ENCODE assay signal across 8 cellular contexts in genomic region chr5:74639538-74640449, GRCh38. TPM values are rescaled to one million over a fixed set of nuclear protein-coding genes. Genes with fewer than 3 reads are reported as not detected.
DNase-seq lines count a peak whose midpoint lies in the region; ATAC-seq and TF ChIP-seq lines count a peak whose summit lies in the region.

No MANE protein-coding gene starts in this region.

- H3K27me3 ChIP-seq in ACC112 (ENCODE audit: insufficient read depth, low read length) (no peaks in the 10 kb centered on the region), Panc1 (ENCODE audit: control insufficient read depth, insufficient read depth, low read length) (no peaks in the 10 kb centered on the region), heart left ventricle (no peaks in the 10 kb centered on the region), prostate gland (replicated peaks; ENCODE audit: insufficient read depth) (no peaks in the 10 kb centered on the region)

- H3K36me3 ChIP-seq in ACC112 (ENCODE audit: insufficient read depth, low read length) (peaks cover 11% of the 10 kb centered on the region; the same call in 1 of the 2 replicates), Panc1 (ENCODE audit: control insufficient read depth, insufficient read depth, low read length) (peaks cover 4% of the 10 kb centered on the region), heart left ventricle (peaks cover 0 to 15% (median 11%) of the 10 kb centered on the region in 9 donors), prostate gland (no peaks in the 10 kb centered on the region)

- H3K27ac Mint-ChIP-seq in activated naive CD4-positive, alpha-beta T cell treated with anti-CD3 and anti-CD28 coated beads, Interleukin-2, amount 50 U/mL, for 24 hours: peak overlapping the region; percentile 41

- in situ Hi-C loops in Panc1 (cut with HindIII; ENCODE audit: low pct_unique_long_range_greater_than_20kb, low sequenced_read_pairs): no loop called here

- 1 to 2% (median 1%) methylated on average over 36 to 61 of the region's 61 CpGs for WGBS in heart left ventricle, 4 donors
- WGBS in prostate gland: under 1% methylated on average over 58 of the region's 61 CpGs

- CTCF ChIA-PET in Panc1 (lab: Charles Lee): no interaction called here

- TF ChIP-seq POLR2A in heart left ventricle (IDR thresholded peaks at IDR 0.05) (no peak), prostate gland (IDR thresholded peaks at IDR 0.05) (no peak)

- H3K4me1 ChIP-seq in ACC112 (ENCODE audit: control insufficient read depth, insufficient read depth, low read length, unreplicated experiment) (peaks cover 38% of the 10 kb centered on the region), Panc1 (ENCODE audit: control insufficient read depth, insufficient read depth, low read length) (peaks cover 26% of the 10 kb centered on the region), heart left ventricle (peaks cover 0 to 69% (median 33%) of the 10 kb centered on the region in 12 donors), prostate gland (replicated peaks) (peaks cover 12% of the 10 kb centered on the region)

- no peaks in the 10 kb centered on the region for H3K36me3 Mint-ChIP-seq in activated naive CD4-positive, alpha-beta T cell treated with anti-CD3 and anti-CD28 coated beads, Interleukin-2, amount 50 U/mL, for 24 hours

- no TSS peak for BruUV-seq in Panc1 (replicated peaks; lab: Mats Ljungman, UMichigan)

- H3K4me3 ChIP-seq in ACC112 (ENCODE audit: low read depth, low read length): peak overlapping the region; percentile 85
- peak overlapping the region; percentile 79 to 88 for H3K4me3 ChIP-seq in Panc1 (ENCODE audit: low read depth in 2 of 2, low read length in 2 of 2)
- peak overlapping the region; percentile 69 to 91 (median 80) for H3K4me3 ChIP-seq in heart left ventricle
- peak overlapping the region; percentile 56 to 60 for H3K4me3 ChIP-seq in prostate gland

- H3K4me1 Mint-ChIP-seq in activated naive CD4-positive, alpha-beta T cell treated with anti-CD3 and anti-CD28 coated beads, Interleukin-2, amount 50 U/mL, for 24 hours: peaks cover 38% of the 10 kb centered on the region

- H3K9me3 ChIP-seq in Panc1 (ENCODE audit: control insufficient read depth, insufficient read depth, low read depth, low read length) (no peaks in the 10 kb centered on the region), heart left ventricle (no peaks in the 10 kb centered on the region), prostate gland (no peaks in the 10 kb centered on the region)

- H3K27ac ChIP-seq in ACC112 (ENCODE audit: low read depth, low read length) (peak overlapping the region; percentile 85), Panc1 (ENCODE audit: low read length) (peak overlapping the region; percentile 78), heart left ventricle (peak overlapping the region; percentile 81 to 96 (median 92)), prostate gland (peak overlapping the region; percentile 76 to 78)

- no peaks in the 10 kb centered on the region for H3K9me3 Mint-ChIP-seq in activated naive CD4-positive, alpha-beta T cell treated with anti-CD3 and anti-CD28 coated beads, Interleukin-2, amount 50 U/mL, for 24 hours

- TF ChIP-seq CTCF in Panc1 (IDR thresholded peaks at IDR 0.05): no peak
- TF ChIP-seq CTCF in heart left ventricle (IDR thresholded peaks at IDR 0.05): peak in 1 of 12 donors; percentile 13
- TF ChIP-seq CTCF in prostate gland (IDR thresholded peaks at IDR 0.05): no peak

- peaks cover 8% of the 10 kb centered on the region for H3K27me3 Mint-ChIP-seq in activated naive CD4-positive, alpha-beta T cell treated with anti-CD3 and anti-CD28 coated beads, Interleukin-2, amount 50 U/mL, for 24 hours

- peak overlapping the region; percentile 49 for H2AFZ ChIP-seq in ACC112 (ENCODE audit: low read length, unreplicated experiment)

- intact Hi-C loops in Panc1 (cut with micrococcal nuclease; ENCODE audit: unreplicated experiment): loop anchor here (2.0 to 10.0 kb wide), 4 partner anchors 245 to 1045 kb away; no protein-coding TSS in a partner anchor
- intact Hi-C loops in heart left ventricle (cut with DNase I): loop anchor here (2.0 to 10.0 kb wide), 22 partner anchors 63 to 1045 kb away; no protein-coding TSS in a partner anchor
- intact Hi-C loops in prostate gland (cut with DNase I): loop anchor here (5.0 kb wide), 1 partner anchor 607 kb away; no protein-coding TSS in a partner anchor

- peaks cover 52% of the 10 kb centered on the region for H3K79me2 ChIP-seq in ACC112 (ENCODE audit: control insufficient read depth, insufficient read depth, low read length, unreplicated experiment)

- peak; percentile 2 for ATAC-seq in GM18861 (IDR thresholded peaks at IDR 0.05; ENCODE audit: unreplicated experiment)
- ATAC-seq in HG03097 (IDR thresholded peaks at IDR 0.05; ENCODE audit: low FRiP score, unreplicated experiment): peak; percentile 12
- peak; percentile 17 for ATAC-seq in Panc1
- peak; percentile 23 to 47 (median 32) for ATAC-seq in heart left ventricle

- DNase-seq in Panc1 (ENCODE audit: low read depth, low spot score) (no peak), heart left ventricle (peak in 4 of 5 donors; percentile 35 to 75 (median 50)), prostate gland (ENCODE audit: low spot score) (peak; percentile 17), LoVo (ENCODE audit: low spot score) (no peak)

- peak overlapping the region; percentile 88 for H3K4me3 Mint-ChIP-seq in activated naive CD4-positive, alpha-beta T cell treated with anti-CD3 and anti-CD28 coated beads, Interleukin-2, amount 50 U/mL, for 24 hours

- POLR2A ChIA-PET in Panc1 (lab: Charles Lee): no interaction called here

RNA-seq across cellular contexts. Expression of gene ENC1, which starts 0.7 kb away (rescaled TPM):
- total RNA-seq in Panc1 (2021; ENCODE audit: unreplicated experiment) (37.0 TPM), heart left ventricle (10 to 100 TPM in 1 of 9 donors, 1 to 10 TPM in 8; 3.1 to 11.0 (median 5.5) TPM), prostate gland (100 to 1,000 TPM in 1 of 2 donors, 10 to 100 TPM in 1; 78.1 to 103 TPM)
- polyA plus RNA-seq in Panc1 (2012; ENCODE audit: insufficient read length): 26.9 TPM
- polyA plus RNA-seq in heart left ventricle: 1 to 10 TPM; 1.4 to 3.1 TPM

RNA-seq across cellular contexts. Expression of gene HEXB, which starts 45.2 kb away (rescaled TPM):
- total RNA-seq in Panc1 (2021; ENCODE audit: unreplicated experiment) (248 TPM), heart left ventricle (100 to 1,000 TPM in 6 of 9 donors, 10 to 100 TPM in 3; 71.3 to 278 (median 116) TPM), prostate gland (100 to 1,000 TPM; 149 to 178 TPM)
- polyA plus RNA-seq in Panc1 (2012; ENCODE audit: insufficient read length): 123 TPM
- 10 to 100 TPM; 75.9 to 80.3 TPM for polyA plus RNA-seq in heart left ventricle

Comparison
In these comparisons a context has a peak if more than half of its experiments do, and no peak if none do; other contexts are left out.
1. DNase-seq: peak in heart left ventricle (4 of 5) and prostate gland (single experiment); none in Panc1 (single experiment) and LoVo (single experiment).
2. Peak in every context shown above with its lines, with median percentiles within 50 percentile points of each other: H3K27ac ChIP-seq, H3K4me3 ChIP-seq and ATAC-seq.